ENCODE assay signal across 9 cellular contexts in the genomic region with DNA sequence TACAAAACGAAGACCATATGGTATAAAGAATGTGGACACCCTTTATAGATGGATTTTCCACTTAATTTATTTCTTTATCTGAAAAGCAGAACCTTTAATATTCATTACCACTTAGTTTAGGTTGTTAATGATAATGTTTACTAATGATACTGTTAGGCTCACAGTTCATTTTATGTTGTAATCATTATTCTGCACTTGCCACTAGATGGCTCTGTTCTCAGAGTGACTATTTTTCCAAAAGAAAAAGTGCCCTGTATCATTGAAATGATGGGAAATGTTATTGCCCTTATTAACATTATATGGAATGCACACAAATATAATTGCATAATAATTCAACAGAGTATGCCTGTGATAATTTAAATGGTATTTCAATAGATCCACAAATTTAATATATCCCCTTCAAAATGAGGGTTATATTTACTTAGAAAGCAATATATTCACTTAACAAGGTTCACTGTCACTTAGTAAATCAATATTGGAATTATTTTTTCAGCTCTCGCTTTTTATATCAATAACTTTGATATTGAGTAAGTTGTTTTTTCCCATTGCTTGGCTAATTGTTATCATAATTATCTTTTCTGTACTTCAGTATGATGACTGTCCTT.
DNase-seq lines count a peak whose midpoint lies in the region; ATAC-seq and TF ChIP-seq lines count a peak whose summit lies in the region.
"Had no signal": no experiment of that assay in that cellular context is flagged by ENCODE, and none has a peak within 500 bp of the region (broad histone marks: within the 10 kb centered on the region; RNA-seq: fewer than 3 reads in every experiment).

No MANE protein-coding gene starts in this region.

- DNase-seq in A172 (ENCODE audit: low spot score) (peak; percentile 1), PC-3 (peak; percentile 41), glutamatergic neuron (no peak), DMS153 treated with DMSO at 0.1 percent for 48 hours (lab: John Stamatoyannopoulos, UW; ENCODE audit: unreplicated experiment) (no peak), putamen (ENCODE audit: low spot score) (no peak), nucleus accumbens (lab: John Stamatoyannopoulos, UW) (no peak)
- no peak for DNase-seq in activated CD4-positive, alpha-beta memory T cell treated with anti-CD3 and anti-CD28 coated beads, Interleukin-2, amount 10 ng/mL, durations not matched to agents 7 days and 5 days

- no peaks in the 10 kb centered on the region for H3F3A ChIP-seq in PC-3 (ENCODE audit: low read length, unreplicated experiment)

- ATAC-seq in PC-3 = no peak
- ATAC-seq: naive thymus-derived CD4-positive, alpha-beta T cell had no signal

- H3K36me3 Mint-ChIP-seq in glutamatergic neuron (ENCODE audit: unreplicated experiment) = no peaks in the 10 kb centered on the region
- H3K36me3 Mint-ChIP-seq in activated CD4-positive, alpha-beta memory T cell treated with anti-CD3 and anti-CD28 coated beads, Interleukin-2, amount 10 ng/mL, durations not matched to agents 7 days and 5 days (ENCODE audit: low read depth) = no peaks in the 10 kb centered on the region
- H3K36me3 Mint-ChIP-seq: naive thymus-derived CD4-positive, alpha-beta T cell had no signal

- BruUV-seq in PC-3 (replicated peaks; lab: Mats Ljungman, UMichigan) = no TSS peak

- TF ChIP-seq CTCF in GM12874 (IDR thresholded peaks at IDR 0.05; ENCODE audit: insufficient read depth, low read depth, low read length) = peak; percentile 37; the same call in 1 of the 2 replicates
- TF ChIP-seq CTCF in PC-3 (conservative IDR thresholded peaks at IDR 0.05; ENCODE audit: low read depth, low read length) = peak; percentile 69
- peak; percentile 70 for TF ChIP-seq CTCF in glutamatergic neuron (IDR thresholded peaks at IDR 0.05; ENCODE audit: partially characterized antibody, unreplicated experiment)

- CTCF ChIA-PET in PC-3 (lab: Charles Lee) = no interaction called here
- CTCF ChIA-PET in activated CD4-positive, alpha-beta memory T cell treated with anti-CD3 and anti-CD28 coated beads, Interleukin-2, amount 10 ng/mL, durations not matched to agents 7 days and 5 days (lab: Charles Lee) = interaction anchor here (1.2 kb wide), 1 partner anchor 9 kb away, joined by 3 read pairs; no protein-coding TSS in a partner anchor

- no peaks in the 10 kb centered on the region for H3K9me2 ChIP-seq in PC-3 (replicated peaks; ENCODE audit: low read length)

- H3K4me3 ChIP-seq in PC-3 (ENCODE audit: low read length) = no peak overlapping the region

- H3K27ac Mint-ChIP-seq in glutamatergic neuron (ENCODE audit: unreplicated experiment) = no peak overlapping the region
- H3K27ac Mint-ChIP-seq in activated CD4-positive, alpha-beta memory T cell treated with anti-CD3 and anti-CD28 coated beads, Interleukin-2, amount 10 ng/mL, durations not matched to agents 7 days and 5 days = no peak overlapping the region
- H3K27ac Mint-ChIP-seq: naive thymus-derived CD4-positive, alpha-beta T cell had no signal

- H3K9ac ChIP-seq in PC-3 (ENCODE audit: low read length) = no peak overlapping the region

- no peaks in the 10 kb centered on the region for H3K9me3 Mint-ChIP-seq in glutamatergic neuron (ENCODE audit: unreplicated experiment)
- H3K9me3 Mint-ChIP-seq in activated CD4-positive, alpha-beta memory T cell treated with anti-CD3 and anti-CD28 coated beads, Interleukin-2, amount 10 ng/mL, durations not matched to agents 7 days and 5 days = no peaks in the 10 kb centered on the region
- H3K9me3 Mint-ChIP-seq: naive thymus-derived CD4-positive, alpha-beta T cell had no signal

- H3K4me1 ChIP-seq in PC-3 (ENCODE audit: insufficient read depth, low read length) = no peaks in the 10 kb centered on the region

- H2AFZ ChIP-seq in PC-3 (ENCODE audit: low read length) = no peak overlapping the region

- no peaks in the 10 kb centered on the region for H3K36me3 ChIP-seq in PC-3 (ENCODE audit: low read depth, low read length)

- H3K27me3 Mint-ChIP-seq in glutamatergic neuron (ENCODE audit: unreplicated experiment) = no peaks in the 10 kb centered on the region
- H3K27me3 Mint-ChIP-seq in activated CD4-positive, alpha-beta memory T cell treated with anti-CD3 and anti-CD28 coated beads, Interleukin-2, amount 10 ng/mL, durations not matched to agents 7 days and 5 days = no peaks in the 10 kb centered on the region
- H3K27me3 Mint-ChIP-seq: naive thymus-derived CD4-positive, alpha-beta T cell had no signal

- peaks cover 7% of the 10 kb centered on the region for H3K4me1 Mint-ChIP-seq in glutamatergic neuron (ENCODE audit: low read depth, unreplicated experiment)
- no peaks in the 10 kb centered on the region for H3K4me1 Mint-ChIP-seq in activated CD4-positive, alpha-beta memory T cell treated with anti-CD3 and anti-CD28 coated beads, Interleukin-2, amount 10 ng/mL, durations not matched to agents 7 days and 5 days
- H3K4me1 Mint-ChIP-seq: naive thymus-derived CD4-positive, alpha-beta T cell had no signal

- H3K27me3 ChIP-seq in PC-3 (ENCODE audit: low read length) = no peaks in the 10 kb centered on the region

- H3K4me3 Mint-ChIP-seq in glutamatergic neuron (ENCODE audit: unreplicated experiment) = no peak overlapping the region
- no peak overlapping the region for H3K4me3 Mint-ChIP-seq in activated CD4-positive, alpha-beta memory T cell treated with anti-CD3 and anti-CD28 coated beads, Interleukin-2, amount 10 ng/mL, durations not matched to agents 7 days and 5 days
- H3K4me3 Mint-ChIP-seq: naive thymus-derived CD4-positive, alpha-beta T cell had no signal

- no peak overlapping the region for H3K27ac ChIP-seq in PC-3 (ENCODE audit: low read length)

- intact Hi-C loops in PC-3 (cut with micrococcal nuclease) = loop anchor here (1.0 kb wide), 1 partner anchor 137 kb away; no protein-coding TSS in a partner anchor

- no peaks in the 10 kb centered on the region for H3K9me3 ChIP-seq in PC-3 (ENCODE audit: low read length)

- no peak overlapping the region for H3K4me2 ChIP-seq in PC-3 (ENCODE audit: low read length)

- H4K20me1 ChIP-seq in PC-3 (ENCODE audit: low read length) = no peaks in the 10 kb centered on the region

- POLR2A ChIA-PET in PC-3 (lab: Charles Lee; ENCODE audit: unreplicated experiment) = no interaction called here
- POLR2A ChIA-PET in activated CD4-positive, alpha-beta memory T cell treated with anti-CD3 and anti-CD28 coated beads, Interleukin-2, amount 10 ng/mL, durations not matched to agents 7 days and 5 days (lab: Charles Lee) = no interaction called here

- no peaks in the 10 kb centered on the region for H3K79me2 ChIP-seq in PC-3 (ENCODE audit: low read length)

Comparison
In these comparisons a context has a peak if more than half of its experiments do, and no peak if none do; other contexts are left out.
1. DNase-seq: peak in A172 (single experiment) and PC-3 (single experiment); none in glutamatergic neuron (single experiment), activated CD4-positive, alpha-beta memory T cell treated with anti-CD3 and anti-CD28 coated beads, Interleukin-2, amount 10 ng/mL, durations not matched to agents 7 days and 5 days (single experiment), DMS153 treated with DMSO at 0.1 percent for 48 hours (single experiment), putamen (single experiment) and nucleus accumbens (0 of 56).
2. Peak in every context shown above with its lines, with median percentiles within 50 percentile points of each other: CTCF ChIP-seq.